1 cellular context compared by ENCODE assay signal in the genomic region with DNA sequence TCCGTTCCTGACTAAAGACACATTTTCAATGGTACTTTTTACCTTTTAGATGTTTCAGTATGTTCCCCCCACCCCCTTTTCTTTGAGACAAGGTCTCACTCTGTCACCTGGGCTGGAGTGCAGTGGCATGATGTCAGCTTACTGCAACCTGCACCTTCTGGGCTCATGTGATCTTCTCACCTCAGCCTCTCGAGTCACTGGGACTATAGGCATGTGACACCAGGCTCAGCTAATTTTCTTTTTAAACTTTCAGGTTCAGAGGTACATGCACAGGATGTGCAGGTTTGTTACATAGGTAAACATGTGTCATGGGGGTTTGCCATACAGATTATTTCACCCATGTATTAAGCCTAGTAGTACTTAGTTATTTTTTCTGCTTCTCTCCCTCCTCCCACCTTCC.
A peak's percentile ranks its signal among the peaks of the same experiment; 100 is the strongest.
TF ChIP-seq lines count a peak whose summit lies in the region.

No MANE protein-coding gene starts in this region.

TF ChIP-seq in GM12878, 131 proteins besides CTCF, POLR2A, EP300 and RAD21:
- peak; percentile 60 for TF ChIP-seq BCL3 (IDR thresholded peaks at IDR 0.05; ENCODE audit: borderline replicate concordance, insufficient read depth, low read depth, low read length, poor library complexity, severe bottlenecking)
- TF ChIP-seq TCF12 (IDR thresholded peaks at IDR 0.05; ENCODE audit: low read depth, low read length): no peak
